ENCODE assay signal across 23 cellular contexts in the genomic region with DNA sequence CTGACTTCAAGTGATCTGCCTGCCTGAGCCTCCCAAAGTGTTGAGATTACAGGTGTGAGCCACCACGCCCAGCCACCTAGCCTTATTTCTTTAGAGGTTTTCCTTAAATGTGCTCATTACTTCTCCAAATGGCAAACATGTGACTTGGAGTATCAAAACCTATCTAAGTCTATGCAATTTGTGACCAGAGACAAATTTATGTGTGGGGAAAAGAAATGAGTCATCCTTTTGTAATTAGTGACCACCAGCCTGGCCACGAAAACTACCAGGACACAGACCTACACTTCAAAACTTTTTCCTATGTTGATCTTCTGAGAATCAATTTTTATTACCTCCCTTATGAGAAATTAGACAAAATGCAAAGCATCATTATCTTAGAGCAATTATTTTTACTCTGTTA.
"Had no signal": no experiment of that assay in that cellular context is flagged by ENCODE, and none has a peak within 500 bp of the region (broad histone marks: within the 10 kb centered on the region; RNA-seq: fewer than 3 reads in every experiment).

No MANE protein-coding gene starts in this region.

- ATAC-seq: gastroesophageal sphincter; heart left ventricle; left lung; naive thymus-derived CD4-positive, alpha-beta T cell; right cardiac atrium; stimulated activated memory B cell treated with anti-CD40 and anti-IgM and Interleukin-4, amounts not matched to agents 10 μg/mL and 1 μg/mL and 100 μg/mL, for 72 hours; stimulated activated naive CD8-positive, alpha-beta T cell treated with anti-CD3 and anti-CD28 coated beads, Interleukin-15, Interleukin-2, amounts not matched to agents 100 U/mL and 50 U/mL, for 24 hours; upper lobe of right lung had no signal

- H3K36me3 ChIP-seq: gastroesophageal sphincter, heart left ventricle, left lung, neural progenitor cell, prostate gland, sigmoid colon, spleen, thoracic aorta, tibial nerve, upper lobe of right lung, uterus had no signal

- H3K4me3 ChIP-seq: dorsolateral prefrontal cortex, gastroesophageal sphincter, heart left ventricle, hepatocyte, left lung, neural progenitor cell, prostate gland, sigmoid colon, skin epidermis, spleen, thoracic aorta, tibial nerve, upper lobe of right lung, uterus had no signal

- H3K4me1 ChIP-seq: gastroesophageal sphincter, heart left ventricle, left lung, neural progenitor cell, prostate gland, sigmoid colon, upper lobe of right lung, uterus had no signal

- H3K4me2 ChIP-seq: hepatocyte, neural progenitor cell had no signal

- H3K27me3 ChIP-seq: dorsolateral prefrontal cortex, gastroesophageal sphincter, heart left ventricle, hepatocyte, left lung, neural progenitor cell, sigmoid colon, spleen, tibial nerve, upper lobe of right lung, uterus had no signal

- H3K9me3 ChIP-seq: gastroesophageal sphincter, heart left ventricle, left lung, prostate gland, sigmoid colon, spleen, thoracic aorta, tibial nerve, upper lobe of right lung, uterus had no signal

- H3K27ac ChIP-seq: dorsolateral prefrontal cortex, gastroesophageal sphincter, heart left ventricle, hepatocyte, left lung, neural progenitor cell, prostate gland, sigmoid colon, skin epidermis, spleen, thoracic aorta, tibial nerve, upper lobe of right lung, uterus had no signal

- DNase-seq: dorsolateral prefrontal cortex; effector CD4-positive, alpha-beta T cell; foreskin fibroblast; heart left ventricle; kidney; left lung; mesenchymal stem cell; naive thymus-derived CD4-positive, alpha-beta T cell; right cardiac atrium; sigmoid colon; spleen; stimulated activated CD4-positive, alpha-beta T cell treated with anti-CD3 and anti-CD28 coated beads, Interleukin-4, amount 100 ng/mL, for 4 hours; stimulated activated naive CD8-positive, alpha-beta T cell treated with anti-CD3 and anti-CD28 coated beads, Interleukin-15, Interleukin-2, amounts not matched to agents 100 U/mL and 50 U/mL, for 24 hours; upper lobe of right lung; uterus had no signal
